Comparison of ENCODE assay signal across 8 cellular contexts in the genomic region with DNA sequence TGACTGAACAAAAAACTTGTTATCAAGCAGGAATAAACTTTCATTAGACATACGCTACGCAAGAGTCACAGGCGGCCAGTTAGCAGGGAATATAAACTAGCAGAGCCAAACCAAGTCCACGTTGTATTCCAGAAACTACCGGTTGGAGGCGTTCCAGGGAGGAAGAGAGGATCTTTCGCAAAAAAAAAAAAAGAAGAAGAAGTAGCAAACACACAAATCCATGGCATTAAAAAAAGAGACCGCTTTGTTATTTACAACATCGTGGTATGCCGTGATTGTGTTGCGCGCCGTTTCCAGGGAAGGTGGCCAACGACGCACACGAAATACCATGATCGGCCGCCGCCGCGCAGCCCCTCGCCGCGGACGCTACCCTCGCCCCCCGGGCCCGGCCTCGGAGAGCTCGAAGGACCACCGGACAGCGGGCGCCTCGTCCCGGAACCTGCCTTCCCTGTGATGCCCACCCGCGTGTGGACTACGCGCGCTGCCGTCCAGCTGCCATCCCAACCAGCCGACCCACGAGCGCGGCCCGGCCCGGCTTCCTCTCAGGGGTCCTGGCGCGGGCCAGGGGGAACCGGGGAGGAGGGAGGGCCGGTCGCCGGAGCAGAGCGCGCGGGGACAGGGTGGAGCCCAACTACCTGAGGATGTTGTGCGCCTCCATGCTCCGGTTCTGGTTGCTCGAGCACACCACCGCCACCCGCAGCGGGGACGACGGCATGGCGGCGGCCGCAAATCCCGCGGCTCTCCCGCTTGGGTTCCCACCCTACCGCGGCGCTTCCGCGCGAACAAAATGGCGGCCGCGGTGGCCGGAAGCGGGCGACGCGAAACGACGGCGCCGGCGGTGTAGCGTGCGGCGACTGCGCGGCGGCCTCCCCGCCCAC. TPM values are rescaled to one million over a fixed set of nuclear protein-coding genes. Genes with fewer than 3 reads are reported as not detected.
A peak's percentile ranks its signal among the peaks of the same experiment; 100 is the strongest.
DNase-seq lines count a peak whose midpoint lies in the region; ATAC-seq lines count a peak whose summit lies in the region.

No MANE protein-coding gene starts in this region.

- H3K9me3 Mint-ChIP-seq in CD4-positive, CD25-positive, alpha-beta regulatory T cell: peaks cover 0 to 3% (median 0%) of the 10 kb centered on the region in 7 donors
- H3K9me3 Mint-ChIP-seq in stimulated activated naive CD8-positive, alpha-beta T cell treated with anti-CD3 and anti-CD28 coated beads, Interleukin-15, Interleukin-2, amounts not matched to agents 100 ng/mL and 50 ng/mL, for 24 hours: no peaks in the 10 kb centered on the region

- no peaks in the 10 kb centered on the region for H3K27me3 ChIP-seq in CD4-positive, CD25-positive, alpha-beta regulatory T cell (ENCODE audit: control insufficient read depth, insufficient read depth, low read length)
- H3K27me3 ChIP-seq in esophagus (ENCODE audit: control insufficient read depth in 1 of 2, insufficient read depth in 2 of 2, low read length in 2 of 2): no peaks in the 10 kb centered on the region
- H3K27me3 ChIP-seq in muscle layer of duodenum (ENCODE audit: low read depth, low read length): no peaks in the 10 kb centered on the region

- peaks cover 37% of the 10 kb centered on the region for H3K4me1 ChIP-seq in CD4-positive, CD25-positive, alpha-beta regulatory T cell (ENCODE audit: control insufficient read depth, insufficient read depth, low read length, poor library complexity, severe bottlenecking)
- no peaks in the 10 kb centered on the region for H3K4me1 ChIP-seq in esophagus (ENCODE audit: control insufficient read depth in 2 of 2, insufficient read depth in 2 of 2, low read length in 1 of 2)
- peaks cover 3 to 32% of the 10 kb centered on the region in 2 donors for H3K4me1 ChIP-seq in muscle layer of duodenum (ENCODE audit: control insufficient read depth in 1 of 2, insufficient read depth in 2 of 2, low read length in 2 of 2)

- peaks cover 10% of the 10 kb centered on the region for H3K36me3 Mint-ChIP-seq in CD4-positive, CD25-positive, alpha-beta regulatory T cell
- H3K36me3 Mint-ChIP-seq in stimulated activated naive CD8-positive, alpha-beta T cell treated with anti-CD3 and anti-CD28 coated beads, Interleukin-15, Interleukin-2, amounts not matched to agents 100 ng/mL and 50 ng/mL, for 24 hours (ENCODE audit: low read depth): peaks cover 35% of the 10 kb centered on the region

- peaks cover 7% of the 10 kb centered on the region for H3K36me3 ChIP-seq in CD4-positive, CD25-positive, alpha-beta regulatory T cell (ENCODE audit: control insufficient read depth, insufficient read depth, low read length)
- H3K36me3 ChIP-seq in esophagus (ENCODE audit: control insufficient read depth in 2 of 2, insufficient read depth in 2 of 2, low read length in 1 of 2) (peaks cover 2 to 3% of the 10 kb centered on the region in 2 donors), muscle layer of duodenum (ENCODE audit: control insufficient read depth in 1 of 2, insufficient read depth in 2 of 2, low read length in 2 of 2) (peaks cover 9 to 15% of the 10 kb centered on the region in 2 donors)

- peaks cover 11 to 46% (median 26%) of the 10 kb centered on the region in 4 donors for H3K4me1 Mint-ChIP-seq in CD4-positive, CD25-positive, alpha-beta regulatory T cell
- H3K4me1 Mint-ChIP-seq in stimulated activated naive CD8-positive, alpha-beta T cell treated with anti-CD3 and anti-CD28 coated beads, Interleukin-15, Interleukin-2, amounts not matched to agents 100 ng/mL and 50 ng/mL, for 24 hours (ENCODE audit: low read depth): peaks cover 50% of the 10 kb centered on the region

- peak overlapping the region; percentile 96 for H3K27ac ChIP-seq in CD4-positive, CD25-positive, alpha-beta regulatory T cell (ENCODE audit: insufficient read depth, low read length, poor library complexity, severe bottlenecking)
- peak overlapping the region; percentile 97 to 99 for H3K27ac ChIP-seq in esophagus (ENCODE audit: low read depth in 2 of 2, low read length in 1 of 2)
- peak overlapping the region; percentile 100 for H3K27ac ChIP-seq in muscle layer of duodenum (ENCODE audit: low read length)

- H3K4me3 ChIP-seq in CD4-positive, CD25-positive, alpha-beta regulatory T cell (ENCODE audit: low read depth, low read length): peak overlapping the region; percentile 96
- peak overlapping the region; percentile 90 to 99 for H3K4me3 ChIP-seq in esophagus (ENCODE audit: low read depth in 1 of 2, low read length in 2 of 2)
- H3K4me3 ChIP-seq in muscle layer of duodenum (ENCODE audit: low read depth in 1 of 2, low read length in 2 of 2): peak overlapping the region; percentile 85 to 97

- peak in 2 of 3 donors; percentile 72 to 85 for DNase-seq in CD4-positive, CD25-positive, alpha-beta regulatory T cell
- peak; percentile 98 for DNase-seq in NCI-H510A treated with DMSO at 0.1 percent for 48 hours (lab: John Stamatoyannopoulos, UW)
- DNase-seq in activated CD8-positive, alpha-beta memory T cell treated with anti-CD3 and anti-CD28 coated beads, Interleukin-2, amount 50 U/mL, for 4 hours: peak; percentile 70

- peak overlapping the region; percentile 94 to 98 (median 96) for H3K4me3 Mint-ChIP-seq in CD4-positive, CD25-positive, alpha-beta regulatory T cell
- H3K4me3 Mint-ChIP-seq in stimulated activated naive CD8-positive, alpha-beta T cell treated with anti-CD3 and anti-CD28 coated beads, Interleukin-15, Interleukin-2, amounts not matched to agents 100 ng/mL and 50 ng/mL, for 24 hours: peak overlapping the region; percentile 99

- H3K27ac Mint-ChIP-seq in CD4-positive, CD25-positive, alpha-beta regulatory T cell: peak overlapping the region; percentile 98 to 99 (median 99)
- H3K27ac Mint-ChIP-seq in stimulated activated naive CD8-positive, alpha-beta T cell treated with anti-CD3 and anti-CD28 coated beads, Interleukin-15, Interleukin-2, amounts not matched to agents 100 ng/mL and 50 ng/mL, for 24 hours: peak overlapping the region; percentile 99

- H3K9me3 ChIP-seq in CD4-positive, CD25-positive, alpha-beta regulatory T cell (ENCODE audit: control insufficient read depth in 2 of 2, low read length in 2 of 2): no peaks in the 10 kb centered on the region
- H3K9me3 ChIP-seq in esophagus (ENCODE audit: control insufficient read depth in 2 of 2, insufficient read depth in 1 of 2, low read depth in 1 of 2, low read length in 1 of 2) (no peaks in the 10 kb centered on the region), muscle layer of duodenum (ENCODE audit: control insufficient read depth in 1 of 2, low read length in 2 of 2) (no peaks in the 10 kb centered on the region)

- ATAC-seq in CD4-positive, CD25-positive, alpha-beta regulatory T cell (ENCODE audit: low read depth in 2 of 2): peak; percentile 75 to 80
- ATAC-seq in GM19043 (IDR thresholded peaks at IDR 0.05; ENCODE audit: low read depth, unreplicated experiment) (peak; percentile 54), HG03280 (IDR thresholded peaks at IDR 0.05; ENCODE audit: unreplicated experiment) (peak; percentile 73)

- H3K27me3 Mint-ChIP-seq in CD4-positive, CD25-positive, alpha-beta regulatory T cell: peaks cover 13% of the 10 kb centered on the region
- H3K27me3 Mint-ChIP-seq in stimulated activated naive CD8-positive, alpha-beta T cell treated with anti-CD3 and anti-CD28 coated beads, Interleukin-15, Interleukin-2, amounts not matched to agents 100 ng/mL and 50 ng/mL, for 24 hours: no peaks in the 10 kb centered on the region

- WGBS in esophagus, 2 donors: 0 to 1% methylated on average over 95 to 96 of the region's 96 CpGs

RNA-seq across cellular contexts. Expression of a gene that starts 0.6 kb away (rescaled TPM):
- total RNA-seq in CD4-positive, CD25-positive, alpha-beta regulatory T cell: 104 TPM
- polyA plus RNA-seq in CD4-positive, CD25-positive, alpha-beta regulatory T cell: 100 to 1,000 TPM; 185 to 279 (median 217) TPM
- 10 to 100 TPM; 67.7 to 91.4 TPM for polyA plus RNA-seq in esophagus

RNA-seq across cellular contexts. Expression of a gene that starts 25.9 kb away (rescaled TPM):
- 0.96 TPM for total RNA-seq in CD4-positive, CD25-positive, alpha-beta regulatory T cell
- under 1 TPM; 0.21 to 0.37 (median 0.29) TPM for polyA plus RNA-seq in CD4-positive, CD25-positive, alpha-beta regulatory T cell
- 1 to 10 TPM; 7.5 to 8.3 TPM for polyA plus RNA-seq in esophagus

RNA-seq across cellular contexts. Expression of a gene that starts 33.7 kb away (rescaled TPM):
- not detected for total RNA-seq in CD4-positive, CD25-positive, alpha-beta regulatory T cell
- polyA plus RNA-seq in CD4-positive, CD25-positive, alpha-beta regulatory T cell: not detected
- 1 to 10 TPM; 2.1 to 3.1 TPM for polyA plus RNA-seq in esophagus

RNA-seq across cellular contexts. Expression of a gene that starts 41.2 kb away (rescaled TPM):
- 58.2 TPM for total RNA-seq in CD4-positive, CD25-positive, alpha-beta regulatory T cell
- polyA plus RNA-seq in CD4-positive, CD25-positive, alpha-beta regulatory T cell: 10 to 100 TPM; 15.9 to 20.6 (median 19.0) TPM
- 100 to 1,000 TPM in 1 of 2 donors, 10 to 100 TPM in 1; 89.9 to 153 TPM for polyA plus RNA-seq in esophagus

RNA-seq across cellular contexts. Expression of a gene that starts 57.9 kb away (rescaled TPM):
- 4.1 TPM for total RNA-seq in CD4-positive, CD25-positive, alpha-beta regulatory T cell
- polyA plus RNA-seq in CD4-positive, CD25-positive, alpha-beta regulatory T cell: under 1 TPM in 2 of 4 donors, not detected in 2; 0.18 to 0.21 TPM
- 1 to 10 TPM in 1 of 2 donors, under 1 TPM in 1; 0.91 to 2.7 TPM for polyA plus RNA-seq in esophagus

Comparison
In these comparisons a context has a peak if more than half of its experiments do, and no peak if none do; other contexts are left out.
1. Peak in every context shown above with its lines: DNase-seq, ATAC-seq, H3K4me3 ChIP-seq and H3K27ac ChIP-seq.
2. RNA of a gene that starts 25.9 kb away (polyA plus RNA-seq): 7.5 to 8.3 TPM in esophagus; 0.21 to 0.37 TPM in CD4-positive, CD25-positive, alpha-beta regulatory T cell; every median in the first group is over 4 times any median in the second.